8 cellular contexts compared by ENCODE assay signal in the genomic region with DNA sequence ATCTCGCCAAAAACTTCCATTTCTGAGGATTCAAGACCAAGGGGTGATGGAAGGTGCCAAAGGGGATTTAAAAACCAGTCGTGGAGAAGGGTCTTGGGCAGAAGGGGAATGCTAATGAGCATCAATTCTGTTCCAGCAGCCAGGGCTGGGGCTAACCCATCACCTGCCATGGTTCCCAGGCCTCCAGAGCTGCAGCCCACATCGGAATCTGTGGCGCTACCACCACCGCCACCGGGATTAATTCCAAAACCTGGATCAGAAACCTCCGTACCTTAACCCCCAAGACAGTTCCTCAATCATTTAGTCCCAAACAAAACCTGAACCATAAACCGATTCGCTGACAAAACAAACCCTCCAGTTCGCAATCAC. TPM values are rescaled to one million over a fixed set of nuclear protein-coding genes. Genes with fewer than 3 reads are reported as not detected.
DNase-seq lines count a peak whose midpoint lies in the region; ATAC-seq, FAIRE-seq and TF ChIP-seq lines count a peak whose summit lies in the region.

No MANE protein-coding gene starts in this region.

- TF ChIP-seq EP300 in A549 (IDR thresholded peaks at IDR 0.05): no peak

- peaks cover 15% of the 10 kb centered on the region for H3K9me3 Mint-ChIP-seq in WTC11

- intact Hi-C loops in heart left ventricle (cut with DNase I) (loop anchor here in 2 of 10 donors (2.0 to 5.0 kb wide), 2 partner anchors 21 to 80 kb away; a partner anchor contains a TSS), prostate gland (cut with DNase I) (loop anchor here (5.0 kb wide), 1 partner anchor 40 kb away; a partner anchor contains a TSS)

- H3K4me1 ChIP-seq in A549: no peaks in the 10 kb centered on the region
- peaks cover 0 to 16% (median 9%) of the 10 kb centered on the region in 12 donors for H3K4me1 ChIP-seq in heart left ventricle
- no peaks in the 10 kb centered on the region for H3K4me1 ChIP-seq in prostate gland (replicated peaks)

- WGBS in A549 (ENCODE audit: missing lambda C conversion rate): 41% methylated on average over 10 of the region's 10 CpGs
- 5 to 11% (median 9%) methylated on average over 10 of the region's 10 CpGs for WGBS in heart left ventricle, 4 donors
- 6% methylated on average over 10 of the region's 10 CpGs for WGBS in prostate gland

- H3K4me3 ChIP-seq in A549 (peak overlapping the region; percentile 75), heart left ventricle (peak overlapping the region; percentile 47 to 92 (median 80)), prostate gland (peak overlapping the region; percentile 74 to 79)

- in situ Hi-C loops in KBM-7 (cut with MboI; ENCODE audit: low pct_unique_long_range_greater_than_20kb, low sequenced_read_pairs): no loop called here

- peak in 1 of 2 experiments; percentile 18 for DNase-seq in A549 (ENCODE audit: low read depth in 1 of 2, low spot score in 1 of 2)
- peak; percentile 27 for DNase-seq in WTC11 (ENCODE audit: low spot score)
- no peak for DNase-seq in heart left ventricle
- DNase-seq in prostate gland (ENCODE audit: low spot score): no peak
- no peak for DNase-seq in NK-92 treated with Interleukin-12 subunit alpha and Interleukin-12 subunit beta, amount 100 ng/mL, for 24 hours (lab: John Stamatoyannopoulos, UW)
- DNase-seq in KBM-7: no peak

- no peak for FAIRE-seq in A549 (lab: Jason Lieb, UNC)

- peaks cover 84% of the 10 kb centered on the region for H3K9me3 ChIP-seq in A549
- peaks cover 0 to 52% (median 0%) of the 10 kb centered on the region in 12 donors for H3K9me3 ChIP-seq in heart left ventricle
- no peaks in the 10 kb centered on the region for H3K9me3 ChIP-seq in prostate gland

- POLR2A ChIA-PET in A549 (lab: Yijun Ruan, JAX) (interaction anchor here (0.7 to 1.5 kb wide), 3 partner anchors 13 to 42 kb away, joined by 3 to 6 read pairs (median 3); a partner anchor contains a TSS), WTC11 (lab: Charles Lee) (interaction anchor here (1.6 kb wide), 1 partner anchor 42 kb away, joined by 4 read pairs; no protein-coding TSS in a partner anchor)

- H3K27me3 Mint-ChIP-seq in WTC11 (ENCODE audit: low read depth): no peaks in the 10 kb centered on the region

- TF ChIP-seq CTCF in A549 (IDR thresholded peaks at IDR 0.05) (no peak), WTC11 (IDR thresholded peaks at IDR 0.05) (no peak), heart left ventricle (IDR thresholded peaks at IDR 0.05) (no peak), prostate gland (IDR thresholded peaks at IDR 0.05) (no peak)

- H3K36me3 Mint-ChIP-seq in WTC11: peaks cover 22% of the 10 kb centered on the region

- H3K27ac ChIP-seq in A549: peak overlapping the region; percentile 79 to 82
- peak overlapping the region in 11 of 12 donors; percentile 81 to 94 (median 88) for H3K27ac ChIP-seq in heart left ventricle
- peak overlapping the region; percentile 89 to 92 for H3K27ac ChIP-seq in prostate gland

- no peak for TF ChIP-seq POLR2A in A549 (IDR thresholded peaks at IDR 0.05; ENCODE audit: low read length)
- no peak for TF ChIP-seq POLR2A in heart left ventricle (IDR thresholded peaks at IDR 0.05)
- no peak for TF ChIP-seq POLR2A in prostate gland (IDR thresholded peaks at IDR 0.05)

- peaks cover 11% of the 10 kb centered on the region for H3K4me1 Mint-ChIP-seq in WTC11

- peak overlapping the region; percentile 97; the same call in 1 of the 2 replicates for H3K27ac Mint-ChIP-seq in WTC11

- H3K27me3 ChIP-seq in heart left ventricle (no peaks in the 10 kb centered on the region), prostate gland (replicated peaks; ENCODE audit: insufficient read depth) (no peaks in the 10 kb centered on the region)

- peaks cover 0 to 27% (median 14%) of the 10 kb centered on the region in 9 donors for H3K36me3 ChIP-seq in heart left ventricle
- H3K36me3 ChIP-seq in prostate gland: no peaks in the 10 kb centered on the region

- TF ChIP-seq RAD21 in A549 (conservative IDR thresholded peaks at IDR 0.05 in 1 of 2, IDR thresholded peaks at IDR 0.05 in 1 of 2): no peak

- CTCF ChIA-PET in A549 (lab: Yijun Ruan, JAX) (no interaction called here), WTC11 (lab: Charles Lee) (no interaction called here)

- H3K4me2 ChIP-seq in A549: peak overlapping the region; percentile 60

- H3K4me3 Mint-ChIP-seq in WTC11: peak overlapping the region; percentile 96

- ATAC-seq in A549 (peak; percentile 52 to 53; a peak in 5 of 6 replicates), GM21360 (IDR thresholded peaks at IDR 0.05; ENCODE audit: unreplicated experiment) (peak; percentile 30), WTC11 (peak; percentile 71), heart left ventricle (peak in 3 of 4 donors; percentile 30 to 54 (median 46)), HG03439 (IDR thresholded peaks at IDR 0.05; ENCODE audit: unreplicated experiment) (no peak)

TF ChIP-seq in A549, 52 proteins besides CTCF, POLR2A, EP300 and RAD21 (continues in another document):
- TF ChIP-seq HOXB13 (CRISPR knock-in tag; IDR thresholded peaks at IDR 0.05; ENCODE audit: low read depth): no peak
- no peak for TF ChIP-seq PHF8 (IDR thresholded peaks at IDR 0.05; ENCODE audit: borderline replicate concordance, low read depth)
- TF ChIP-seq ZC3H11A (IDR thresholded peaks at IDR 0.05): no peak
- no peak for TF ChIP-seq SMC3 (IDR thresholded peaks at IDR 0.05)
- no peak for TF ChIP-seq KDM1A (IDR thresholded peaks at IDR 0.05; ENCODE audit: low read depth)
- TF ChIP-seq RFX5 (IDR thresholded peaks at IDR 0.05): no peak
- TF ChIP-seq NFE2L2 (conservative IDR thresholded peaks at IDR 0.05; ENCODE audit: low read length): no peak
- TF ChIP-seq HOXA7 (CRISPR knock-in tag; IDR thresholded peaks at IDR 0.05): no peak
- no peak for TF ChIP-seq SREBF2 (IDR thresholded peaks at IDR 0.05)
- TF ChIP-seq ESRRA (IDR thresholded peaks at IDR 0.05; ENCODE audit: borderline replicate concordance, low read length): no peak
- TF ChIP-seq FOSL2 (IDR thresholded peaks at IDR 0.05): no peak
- TF ChIP-seq FOSL2 (CRISPR knock-in tag; IDR thresholded peaks at IDR 0.05): no peak

TF ChIP-seq in WTC11, 78 proteins besides CTCF, POLR2A, EP300 and RAD21 (continues in another document):
- TF ChIP-seq ZBTB21 (CRISPR knock-in tag; IDR thresholded peaks at IDR 0.05; ENCODE audit: borderline replicate concordance) (no peak), ELF4 (CRISPR knock-in tag; IDR thresholded peaks at IDR 0.05; ENCODE audit: low read depth) (no peak)
- TF ChIP-seq, protein P1, sequence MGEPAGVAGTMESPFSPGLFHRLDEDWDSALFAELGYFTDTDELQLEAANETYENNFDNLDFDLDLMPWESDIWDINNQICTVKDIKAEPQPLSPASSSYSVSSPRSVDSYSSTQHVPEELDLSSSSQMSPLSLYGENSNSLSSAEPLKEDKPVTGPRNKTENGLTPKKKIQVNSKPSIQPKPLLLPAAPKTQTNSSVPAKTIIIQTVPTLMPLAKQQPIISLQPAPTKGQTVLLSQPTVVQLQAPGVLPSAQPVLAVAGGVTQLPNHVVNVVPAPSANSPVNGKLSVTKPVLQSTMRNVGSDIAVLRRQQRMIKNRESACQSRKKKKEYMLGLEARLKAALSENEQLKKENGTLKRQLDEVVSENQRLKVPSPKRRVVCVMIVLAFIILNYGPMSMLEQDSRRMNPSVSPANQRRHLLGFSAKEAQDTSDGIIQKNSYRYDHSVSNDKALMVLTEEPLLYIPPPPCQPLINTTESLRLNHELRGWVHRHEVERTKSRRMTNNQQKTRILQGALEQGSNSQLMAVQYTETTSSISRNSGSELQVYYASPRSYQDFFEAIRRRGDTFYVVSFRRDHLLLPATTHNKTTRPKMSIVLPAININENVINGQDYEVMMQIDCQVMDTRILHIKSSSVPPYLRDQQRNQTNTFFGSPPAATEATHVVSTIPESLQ (CRISPR knock-in tag; IDR thresholded peaks at IDR 0.05): no peak

RNA-seq across cellular contexts. Expression of a gene that starts 0.6 kb away (rescaled TPM):
- polyA plus RNA-seq in A549 (2011; rRNA removed) (9.4 and 9.9 TPM in 2 replicates), A549 (2017; fragmentation: RNase III; extraction: RNeasy Plus Mini Kit Qiagen cat#74134 plus additional on column Dnase treatment) (6.2 to 7.5 TPM (median 6.5 TPM) in 3 replicates), heart left ventricle (1 to 10 TPM; 3.9 to 6.4 TPM)
- polyA plus RNA-seq in A549 (2012; cell fraction: cytosol; rRNA removed): 2.2 and 2.9 TPM in 2 replicates
- 1.2 and 1.8 TPM in 2 replicates for polyA plus RNA-seq in A549 (2012; cell fraction: nucleus; rRNA removed)
- polyA minus RNA-seq in A549 (2011; rRNA and poly(A)+ RNA removed): 13.5 and 17.6 TPM in 2 replicates
- total RNA-seq in WTC11 (2021) (9.7 to 12.6 TPM (median 11.9 TPM) in 3 replicates), heart left ventricle (10 to 100 TPM in 6 of 9 donors, 1 to 10 TPM in 3; 7.5 to 14.8 (median 10.2) TPM), prostate gland (10 to 100 TPM; 29.4 to 35.8 TPM)

RNA-seq across cellular contexts. Expression of a gene that starts 20.8 kb away (rescaled TPM):
- polyA plus RNA-seq in A549 (2011; rRNA removed) (10.0 TPM in 2 replicates), A549 (2017; fragmentation: RNase III; extraction: RNeasy Plus Mini Kit Qiagen cat#74134 plus additional on column Dnase treatment) (3.6 to 3.7 TPM (median 3.7 TPM) in 3 replicates), heart left ventricle (1 to 10 TPM; 2.1 to 5.6 TPM)
- 2.2 and 2.4 TPM in 2 replicates for polyA plus RNA-seq in A549 (2012; cell fraction: cytosol; rRNA removed)
- polyA plus RNA-seq in A549 (2012; cell fraction: nucleus; rRNA removed): 1.2 and 2.2 TPM in 2 replicates
- 5.1 and 6.0 TPM in 2 replicates for polyA minus RNA-seq in A549 (2011; rRNA and poly(A)+ RNA removed)
- total RNA-seq in WTC11 (2021) (14.6 to 19.5 TPM (median 16.5 TPM) in 3 replicates), heart left ventricle (1 to 10 TPM; 4.6 to 7.9 (median 6.8) TPM), prostate gland (10 to 100 TPM; 12.7 to 15.4 TPM)

RNA-seq across cellular contexts. Expression of a gene that starts 20.8 kb away (rescaled TPM):
- polyA plus RNA-seq in A549 (2011; rRNA removed) (8.4 and 10.1 TPM in 2 replicates), A549 (2017; fragmentation: RNase III; extraction: RNeasy Plus Mini Kit Qiagen cat#74134 plus additional on column Dnase treatment) (5.8 to 8.2 TPM (median 6.0 TPM) in 3 replicates), heart left ventricle (1 to 10 TPM; 4.6 to 5.5 TPM)
- polyA plus RNA-seq in A549 (2012; cell fraction: cytosol; rRNA removed): 2.5 and 2.7 TPM in 2 replicates
- polyA plus RNA-seq in A549 (2012; cell fraction: nucleus; rRNA removed): 2.0 and 2.4 TPM in 2 replicates
- 7.3 and 7.6 TPM in 2 replicates for polyA minus RNA-seq in A549 (2011; rRNA and poly(A)+ RNA removed)
- total RNA-seq in WTC11 (2021) (5.5 to 8.1 TPM (median 6.9 TPM) in 3 replicates), heart left ventricle (10 to 100 TPM in 1 of 9 donors, 1 to 10 TPM in 8; 3.4 to 10.7 (median 7.6) TPM), prostate gland (10 to 100 TPM; 31.3 to 34.6 TPM)

RNA-seq across cellular contexts. Expression of a gene that starts 41.2 kb away (rescaled TPM):
- polyA plus RNA-seq in A549 (2011; rRNA removed): 2.6 and 3.8 TPM in 2 replicates
- polyA plus RNA-seq in A549 (2012; cell fraction: cytosol; rRNA removed): 0.50 and 0.73 TPM in 2 replicates
- 1.5 and 3.2 TPM in 2 replicates for polyA plus RNA-seq in A549 (2012; cell fraction: nucleus; rRNA removed)
- polyA plus RNA-seq in A549 (2017; fragmentation: RNase III; extraction: RNeasy Plus Mini Kit Qiagen cat#74134 plus additional on column Dnase treatment): 2.0 to 3.3 TPM (median 2.4 TPM) in 3 replicates
- 4.8 and 5.2 TPM in 2 replicates for polyA minus RNA-seq in A549 (2011; rRNA and poly(A)+ RNA removed)
- total RNA-seq in WTC11 (2021): 8.4 to 10.3 TPM (median 8.9 TPM) in 3 replicates
- total RNA-seq in heart left ventricle: 10 to 100 TPM in 1 of 9 donors, 1 to 10 TPM in 8; 3.4 to 10.9 (median 8.2) TPM
- polyA plus RNA-seq in heart left ventricle: 1 to 10 TPM; 5.4 to 8.0 TPM
- 10 to 100 TPM in 1 of 2 donors, 1 to 10 TPM in 1; 9.3 to 38.6 TPM for total RNA-seq in prostate gland
